8 cellular contexts compared by ENCODE assay signal in the genomic region with DNA sequence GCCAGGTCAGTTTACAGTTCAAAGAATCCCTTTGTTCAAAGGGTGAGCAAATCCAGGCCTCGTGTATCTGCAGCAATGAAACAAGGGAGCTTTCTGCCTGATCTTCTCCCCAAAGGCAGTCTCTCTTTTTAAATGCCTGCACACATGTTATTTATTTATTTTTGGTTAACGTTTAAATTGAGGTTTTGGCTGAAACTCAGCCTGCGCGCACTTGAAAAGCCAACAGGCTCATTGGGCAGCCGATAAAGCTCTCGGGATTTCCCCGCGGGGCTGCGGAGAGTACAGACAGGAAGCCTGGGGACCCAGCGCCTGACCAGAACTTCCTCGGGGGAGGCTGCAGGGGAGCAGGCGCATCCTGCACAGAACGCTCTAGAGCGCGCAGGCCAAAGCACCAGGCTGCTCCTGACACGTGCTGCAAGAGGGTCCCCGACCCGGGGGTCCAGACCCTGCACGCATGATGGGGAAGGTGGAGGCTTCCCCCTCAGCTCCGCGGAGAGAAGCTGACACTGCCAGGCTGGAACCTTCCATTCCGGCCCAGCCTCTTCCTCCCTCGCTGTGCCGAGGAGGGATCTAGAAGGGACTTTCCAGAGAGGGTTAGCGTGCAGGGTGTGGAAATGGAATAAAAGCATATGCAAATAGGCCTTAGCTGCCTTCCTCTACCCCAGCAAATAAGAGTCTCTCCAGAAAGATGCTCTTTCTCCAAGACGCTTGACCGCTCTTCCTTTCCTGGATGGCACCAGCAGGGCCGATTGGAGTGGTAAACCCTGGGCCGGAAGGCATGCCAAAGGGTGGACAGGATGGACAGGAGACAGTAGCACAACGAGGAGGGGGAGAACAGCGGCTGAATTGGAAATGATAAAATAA. TPM values are rescaled to one million over a fixed set of nuclear protein-coding genes. Genes with fewer than 3 reads are reported as not detected.
A peak's percentile ranks its signal among the peaks of the same experiment; 100 is the strongest.
DNase-seq lines count a peak whose midpoint lies in the region; ATAC-seq and TF ChIP-seq lines count a peak whose summit lies in the region.

No MANE protein-coding gene starts in this region.

- H3K4me3 ChIP-seq in heart left ventricle: peak overlapping the region in 11 of 12 donors; percentile 2 to 56 (median 40)
- H3K4me3 ChIP-seq in skeletal muscle tissue (ENCODE audit: low read length in 3 of 3): peak overlapping the region; percentile 45 to 57 (median 49)

- H3K36me3 ChIP-seq in heart left ventricle: no peaks in the 10 kb centered on the region
- no peaks in the 10 kb centered on the region for H3K36me3 ChIP-seq in skeletal muscle tissue (ENCODE audit: control insufficient read depth in 3 of 3, insufficient read depth in 3 of 3, low read length in 3 of 3)

- TF ChIP-seq CTCF in heart left ventricle (IDR thresholded peaks at IDR 0.05): no peak

- peaks cover 0 to 63% (median 26%) of the 10 kb centered on the region in 12 donors for H3K4me1 ChIP-seq in heart left ventricle
- H3K4me1 ChIP-seq in skeletal muscle tissue (ENCODE audit: control insufficient read depth in 3 of 3, insufficient read depth in 3 of 3, low read length in 3 of 3): peaks cover 6 to 10% (median 9%) of the 10 kb centered on the region in 3 donors

- ATAC-seq in GM18520 (IDR thresholded peaks at IDR 0.05; ENCODE audit: unreplicated experiment) (peak; percentile 87), HG02973 (IDR thresholded peaks at IDR 0.05; ENCODE audit: unreplicated experiment) (peak; percentile 89), SK-N-SH treated with all-trans-retinoic acid at 6 μM for 48 hours (peak; percentile 69), heart left ventricle (peak; percentile 46 to 89 (median 85))

- peak overlapping the region in 9 of 12 donors; percentile 34 to 83 (median 47) for H3K27ac ChIP-seq in heart left ventricle
- peak overlapping the region; percentile 43 for H3K27ac ChIP-seq in skeletal muscle tissue (ENCODE audit: low read depth, low read length)

- no peak overlapping the region for H3K9ac ChIP-seq in skeletal muscle tissue (ENCODE audit: low read depth in 1 of 3, low read length in 3 of 3)

- no peak for TF ChIP-seq POLR2A in heart left ventricle (IDR thresholded peaks at IDR 0.05)

- no peaks in the 10 kb centered on the region for H3K9me3 ChIP-seq in heart left ventricle
- no peaks in the 10 kb centered on the region for H3K9me3 ChIP-seq in skeletal muscle tissue (ENCODE audit: control insufficient read depth in 3 of 3, low read length in 3 of 3)

- DNase-seq in activated naive CD4-positive, alpha-beta T cell treated with anti-CD3 and anti-CD28 coated beads, Interleukin-2, amount 50 U/mL, for 16 hours: peak; percentile 58
- peak; percentile 70 to 90 (median 78) for DNase-seq in heart left ventricle
- no peak for DNase-seq in NCI-H2227 treated with DMSO at 0.1 percent for 48 hours (lab: John Stamatoyannopoulos, UW)
- DNase-seq in NCI-H82 treated with DMSO at 0.1 percent for 48 hours (lab: John Stamatoyannopoulos, UW; ENCODE audit: unreplicated experiment): no peak

- intact Hi-C loops in heart left ventricle (cut with DNase I): loop anchor here in 1 of 10 donors (2.0 kb wide), 1 partner anchor 29 kb away; no protein-coding TSS in a partner anchor

- WGBS in heart left ventricle, 4 donors: 30 to 41% (median 34%) methylated on average over 27 to 31 of the region's 31 CpGs

- H3K27me3 ChIP-seq in heart left ventricle (no peaks in the 10 kb centered on the region), skeletal muscle tissue (ENCODE audit: control insufficient read depth in 3 of 3, insufficient read depth in 3 of 3, low read length in 3 of 3) (no peaks in the 10 kb centered on the region)

TF ChIP-seq in SK-N-SH treated with all-trans-retinoic acid at 6 μM for 48 hours, 23 proteins besides CTCF, POLR2A, EP300 and RAD21 (continues in another document):
- TF ChIP-seq CSRNP3 (CRISPR knock-in tag; IDR thresholded peaks at IDR 0.05) (no peak), TCF4 (CRISPR knock-in tag; IDR thresholded peaks at IDR 0.05; ENCODE audit: borderline replicate concordance) (no peak), TSHZ2 (CRISPR knock-in tag; IDR thresholded peaks at IDR 0.05) (no peak), ZNF565 (CRISPR knock-in tag; conservative IDR thresholded peaks at IDR 0.05; ENCODE audit: low read depth) (no peak), ZFP30 (CRISPR knock-in tag; IDR thresholded peaks at IDR 0.05) (no peak), ESRRG (CRISPR knock-in tag; IDR thresholded peaks at IDR 0.05) (no peak), ZNF8 (CRISPR knock-in tag; IDR thresholded peaks at IDR 0.05) (no peak), TOX (CRISPR knock-in tag; IDR thresholded peaks at IDR 0.05; ENCODE audit: borderline replicate concordance) (no peak), PPARA (CRISPR knock-in tag; IDR thresholded peaks at IDR 0.05; ENCODE audit: borderline replicate concordance) (no peak), ZNF70 (CRISPR knock-in tag; IDR thresholded peaks at IDR 0.05) (no peak), ZC3H10 (CRISPR knock-in tag; IDR thresholded peaks at IDR 0.05) (no peak), POU6F1 (CRISPR knock-in tag; IDR thresholded peaks at IDR 0.05; ENCODE audit: borderline replicate concordance, low read depth) (no peak), SNAI2 (CRISPR knock-in tag; IDR thresholded peaks at IDR 0.05) (no peak), ISL1 (CRISPR knock-in tag; IDR thresholded peaks at IDR 0.05) (no peak)
- TF ChIP-seq, protein P1, sequence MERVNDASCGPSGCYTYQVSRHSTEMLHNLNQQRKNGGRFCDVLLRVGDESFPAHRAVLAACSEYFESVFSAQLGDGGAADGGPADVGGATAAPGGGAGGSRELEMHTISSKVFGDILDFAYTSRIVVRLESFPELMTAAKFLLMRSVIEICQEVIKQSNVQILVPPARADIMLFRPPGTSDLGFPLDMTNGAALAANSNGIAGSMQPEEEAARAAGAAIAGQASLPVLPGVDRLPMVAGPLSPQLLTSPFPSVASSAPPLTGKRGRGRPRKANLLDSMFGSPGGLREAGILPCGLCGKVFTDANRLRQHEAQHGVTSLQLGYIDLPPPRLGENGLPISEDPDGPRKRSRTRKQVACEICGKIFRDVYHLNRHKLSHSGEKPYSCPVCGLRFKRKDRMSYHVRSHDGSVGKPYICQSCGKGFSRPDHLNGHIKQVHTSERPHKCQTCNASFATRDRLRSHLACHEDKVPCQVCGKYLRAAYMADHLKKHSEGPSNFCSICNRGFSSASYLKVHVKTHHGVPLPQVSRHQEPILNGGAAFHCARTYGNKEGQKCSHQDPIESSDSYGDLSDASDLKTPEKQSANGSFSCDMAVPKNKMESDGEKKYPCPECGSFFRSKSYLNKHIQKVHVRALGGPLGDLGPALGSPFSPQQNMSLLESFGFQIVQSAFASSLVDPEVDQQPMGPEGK (CRISPR knock-in tag; IDR thresholded peaks at IDR 0.05; ENCODE audit: borderline replicate concordance): no peak

RNA-seq across cellular contexts. Expression of gene PTTG1, which starts 46.1 kb away (rescaled TPM):
- 10 to 100 TPM in 1 of 9 donors, 1 to 10 TPM in 7, under 1 TPM in 1; 0.70 to 22.9 (median 1.7) TPM for total RNA-seq in heart left ventricle
- polyA plus RNA-seq in heart left ventricle: 1 to 10 TPM; 1.6 to 9.0 TPM
- 17.2 TPM for total RNA-seq in skeletal muscle tissue

RNA-seq across cellular contexts. Expression of gene SLU7, which starts 48.9 kb away (rescaled TPM):
- total RNA-seq in heart left ventricle (10 to 100 TPM; 39.7 to 81.6 (median 49.7) TPM), skeletal muscle tissue (16.2 TPM)
- 10 to 100 TPM; 22.7 to 32.5 TPM for polyA plus RNA-seq in heart left ventricle

Comparison
In these comparisons a context has a peak if more than half of its experiments do, and no peak if none do; other contexts are left out.
1. DNase-seq: peak in activated naive CD4-positive, alpha-beta T cell treated with anti-CD3 and anti-CD28 coated beads, Interleukin-2, amount 50 U/mL, for 16 hours (single experiment) and heart left ventricle (5 of 5); none in NCI-H2227 treated with DMSO at 0.1 percent for 48 hours (single experiment) and NCI-H82 treated with DMSO at 0.1 percent for 48 hours (single experiment).
2. Peak in every context shown above with its lines, with median percentiles within 50 percentile points of each other: ATAC-seq.